ENCODE assay signal across 21 cellular contexts in genomic region chr13:114022309-114022669, GRCh38. TPM values are rescaled to one million over a fixed set of nuclear protein-coding genes. Genes with fewer than 3 reads are reported as not detected.
DNase-seq lines count a peak whose midpoint lies in the region; ATAC-seq and TF ChIP-seq lines count a peak whose summit lies in the region.
"Had no signal": no experiment of that assay in that cellular context is flagged by ENCODE, and none has a peak within 500 bp of the region (broad histone marks: within the 10 kb centered on the region; RNA-seq: fewer than 3 reads in every experiment).

No MANE protein-coding gene starts in this region.

- H3K79me2 ChIP-seq in OCI-LY1 (ENCODE audit: insufficient read depth, low read length) = no peaks in the 10 kb centered on the region

- H3K27me3 Mint-ChIP-seq in immature natural killer cell (ENCODE audit: low read depth in 3 of 3) = peaks cover 14 to 60% (median 49%) of the 10 kb centered on the region in 3 donors
- H3K27me3 Mint-ChIP-seq: CD4-positive, alpha-beta T cell had no signal

- H2AFZ ChIP-seq in OCI-LY1 (ENCODE audit: low read length) = no peak overlapping the region
- H2AFZ ChIP-seq: GM23248 had no signal

- intact Hi-C loops in Right ventricle myocardium superior (cut with DNase I) = no loop called here
- intact Hi-C loops in cardiac septum (cut with DNase I) = no loop called here

- H3K27me3 ChIP-seq in OCI-LY1 (ENCODE audit: insufficient read depth, low read length) (no peaks in the 10 kb centered on the region), subcutaneous abdominal adipose tissue (ENCODE audit: control insufficient read depth in 5 of 5, insufficient read depth in 4 of 5, low read length in 5 of 5) (no peaks in the 10 kb centered on the region)
- H3K27me3 ChIP-seq: BLaER1 treated with 17β-estradiol and CSF1 and Interleukin-3, amounts not matched to agents 10 nM and 100 nM had no signal

- peak overlapping the region; percentile 66 for H3K4me3 ChIP-seq in OCI-LY1 (ENCODE audit: low read depth, low read length, poor library complexity, severe bottlenecking)
- H3K4me3 ChIP-seq in subcutaneous abdominal adipose tissue (ENCODE audit: low read depth in 1 of 5, low read length in 5 of 5) = no peak overlapping the region
- H3K4me3 ChIP-seq: BLaER1 treated with 17β-estradiol and CSF1 and Interleukin-3, amounts not matched to agents 10 nM and 100 nM; GM23248; K562 had no signal

- H3K4me2 ChIP-seq in OCI-LY1 (ENCODE audit: low read length) = peak overlapping the region; percentile 69
- H3K4me2 ChIP-seq: SK-N-SH had no signal

- no peaks in the 10 kb centered on the region for H3K9me2 ChIP-seq in OCI-LY1 (ENCODE audit: low read depth, low read length)
- H3K9me2 ChIP-seq: SK-N-SH had no signal

- DNase-seq in Right ventricle myocardium superior (peak; percentile 13), cardiac septum (ENCODE audit: low spot score) (no peak), immature natural killer cell (no peak), middle frontal gyrus (ENCODE audit: extremely low spot score, low spot score) (no peak)
- DNase-seq: CD4-positive, alpha-beta T cell; GM23248; H7; Kasumi-1; MV-4-11; NCI-H1105; NCI-H1436 treated with DMSO at 0.1 percent for 48 hours; NCI-H187 treated with DMSO at 0.1 percent for 48 hours; NCI-H446; NCI-H524 treated with DMSO at 0.1 percent for 48 hours; NCI-H774; SK-N-SH had no signal

- H4K20me1 ChIP-seq in OCI-LY1 (ENCODE audit: insufficient read depth, low read length) = no peaks in the 10 kb centered on the region

- no peak overlapping the region for H3K4me3 Mint-ChIP-seq in immature natural killer cell
- H3K4me3 Mint-ChIP-seq: CD4-positive, alpha-beta T cell had no signal

- peaks cover 73% of the 10 kb centered on the region for H3K4me1 ChIP-seq in OCI-LY1 (ENCODE audit: insufficient read depth, low read length, severe bottlenecking)
- H3K4me1 ChIP-seq in subcutaneous abdominal adipose tissue (ENCODE audit: control insufficient read depth in 5 of 5, insufficient read depth in 5 of 5, low read length in 5 of 5) = peaks cover 11 to 47% (median 38%) of the 10 kb centered on the region in 5 donors

- H3K36me3 ChIP-seq in OCI-LY1 (ENCODE audit: insufficient read depth, low read length) = peaks cover 40% of the 10 kb centered on the region
- peaks cover 0 to 75% (median 53%) of the 10 kb centered on the region in 5 donors for H3K36me3 ChIP-seq in subcutaneous abdominal adipose tissue (ENCODE audit: control insufficient read depth in 5 of 5, insufficient read depth in 5 of 5, low read length in 5 of 5)

- H3K9me3 ChIP-seq in OCI-LY1 (ENCODE audit: low read length) (no peaks in the 10 kb centered on the region), subcutaneous abdominal adipose tissue (ENCODE audit: control insufficient read depth in 5 of 5, low read length in 5 of 5) (no peaks in the 10 kb centered on the region)
- H3K9me3 ChIP-seq: BLaER1 treated with 17β-estradiol and CSF1 and Interleukin-3, amounts not matched to agents 10 nM and 100 nM; SK-N-SH had no signal

- peak overlapping the region; percentile 94 for H3K27ac ChIP-seq in OCI-LY1 (ENCODE audit: low read depth, low read length, poor library complexity, severe bottlenecking)
- peak overlapping the region; percentile 67 for H3K27ac ChIP-seq in subcutaneous abdominal adipose tissue (ENCODE audit: low read depth, low read length)
- H3K27ac ChIP-seq: GM23248 had no signal

- no peak for TF ChIP-seq CTCF in OCI-LY1 (IDR thresholded peaks at IDR 0.05; ENCODE audit: low read length)

- peaks cover 3 to 26% (median 4%) of the 10 kb centered on the region in 3 donors for H3K36me3 Mint-ChIP-seq in immature natural killer cell

- peak overlapping the region in 4 of 6 donors; percentile 24 to 51 (median 42) for H3K27ac Mint-ChIP-seq in immature natural killer cell
- H3K27ac Mint-ChIP-seq: CD4-positive, alpha-beta T cell had no signal

- H3F3A ChIP-seq in OCI-LY1 (ENCODE audit: insufficient read depth, low read length) = no peaks in the 10 kb centered on the region; the same call in 1 of the 2 replicates

- H3K4me1 Mint-ChIP-seq in immature natural killer cell = peaks cover 24 to 33% of the 10 kb centered on the region in 2 donors

- peaks cover 0 to 2% (median 0%) of the 10 kb centered on the region in 6 donors for H3K9me3 Mint-ChIP-seq in immature natural killer cell
- H3K9me3 Mint-ChIP-seq: CD4-positive, alpha-beta T cell had no signal

- H3K9ac ChIP-seq in OCI-LY1 (ENCODE audit: low read length) (peak overlapping the region; percentile 65; the same call in 1 of the 2 replicates), subcutaneous abdominal adipose tissue (ENCODE audit: low read length in 5 of 5) (no peak overlapping the region)
- H3K9ac ChIP-seq: GM23248, SK-N-SH had no signal

- ATAC-seq in Right ventricle myocardium superior (ENCODE audit: poor library complexity) = no peak
- no peak for ATAC-seq in GM18861 (IDR thresholded peaks at IDR 0.05; ENCODE audit: unreplicated experiment)
- ATAC-seq: K562 had no signal

RNA-seq across cellular contexts. Expression of gene C13orf46, which starts 48.4 kb away (rescaled TPM):
- 0.32 TPM for total RNA-seq in Right ventricle myocardium superior
- 0.40 TPM for total RNA-seq in cardiac septum
- polyA plus RNA-seq in immature natural killer cell = 1 to 10 TPM in 1 of 3 donors, under 1 TPM in 1, not detected in 1; 0.07 to 1.1 TPM
- total RNA-seq: GM23248, H7 had no signal
